In the genomic region with DNA sequence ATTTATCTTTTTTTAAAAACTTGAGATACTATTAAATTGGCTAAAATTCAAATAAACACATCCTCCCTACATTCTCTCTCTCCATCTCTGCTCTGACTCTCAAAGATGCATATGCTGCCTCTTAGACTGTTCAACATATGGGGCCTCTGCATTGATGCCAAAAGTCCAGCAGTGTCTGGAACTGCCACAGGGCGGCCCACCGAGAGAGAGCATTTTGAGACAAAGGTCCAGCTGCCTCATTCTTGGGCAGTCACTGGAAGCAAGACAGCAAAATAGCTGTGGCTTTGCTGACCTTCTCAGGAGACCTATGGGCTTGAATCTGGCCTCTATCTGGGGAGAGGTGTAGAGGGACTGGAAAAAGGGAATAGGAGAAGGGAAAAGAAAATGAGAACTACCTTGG, we compare ENCODE assay signal across 13 cellular contexts. TPM values are rescaled to one million over a fixed set of nuclear protein-coding genes. Genes with fewer than 3 reads are reported as not detected.
DNase-seq lines count a peak whose midpoint lies in the region; ATAC-seq and TF ChIP-seq lines count a peak whose summit lies in the region.
"Had no signal": no experiment of that assay in that cellular context is flagged by ENCODE, and none has a peak within 500 bp of the region (broad histone marks: within the 10 kb centered on the region; RNA-seq: fewer than 3 reads in every experiment).

No MANE protein-coding gene starts in this region.

- H2AFZ ChIP-seq in OCI-LY7 (ENCODE audit: low read length), result no peak overlapping the region

- no TSS peak for BruUV-seq in OCI-LY7 (replicated peaks; lab: Mats Ljungman, UMichigan)

- no peaks in the 10 kb centered on the region for H4K20me1 ChIP-seq in OCI-LY7 (ENCODE audit: insufficient read depth, low read length)
- H4K20me1 ChIP-seq: BLaER1 treated with 17β-estradiol and CSF1 and Interleukin-3, amounts not matched to agents 10 nM and 100 nM had no signal

- POLR2A ChIA-PET in OCI-LY7 (lab: Charles Lee), result interaction anchor here (0.7 to 0.9 kb wide), 2 partner anchors 9 to 125 kb away, joined by 3 read pairs; no protein-coding TSS in a partner anchor

- TF ChIP-seq CTCF in cardiac muscle cell (IDR thresholded peaks at IDR 0.05; ENCODE audit: low read depth, low read length), result peak; percentile 10
- 0 out of 2 replicates have a peak, but pooled peaks have one; percentile 23 for TF ChIP-seq CTCF in OCI-LY7 (conservative IDR thresholded peaks at IDR 0.05; ENCODE audit: low read length)

- DNase-seq in cardiac muscle cell (ENCODE audit: low read depth in 1 of 2, low spot score in 1 of 2), result peak; percentile 31 to 52
- DNase-seq in Right ventricle myocardium superior, result no peak
- no peak for DNase-seq in OCI-LY7 (ENCODE audit: low spot score)
- DNase-seq in dermis blood vessel endothelial cell, result peak; percentile 16
- DNase-seq in T-helper 1 cell, result no peak
- DNase-seq in medulla oblongata (ENCODE audit: extremely low spot score), result no peak
- DNase-seq in NOMO-1 treated with dmso at 0.1 percent for 144 hours (lab: John Stamatoyannopoulos, UW; ENCODE audit: unreplicated experiment), result no peak
- DNase-seq: activated CD8-positive, alpha-beta memory T cell treated with anti-CD3 and anti-CD28 coated beads, Interleukin-2, amount 10 ng/mL, durations not matched to agents 7 days and 5 days; stimulated activated CD4-positive, alpha-beta T cell treated with anti-CD3 and anti-CD28 coated beads, Interleukin-2, amount 100 ng/mL, for 24 hours had no signal

- intact Hi-C loops in Right ventricle myocardium superior (cut with DNase I) (no loop called here), OCI-LY7 (cut with micrococcal nuclease; ENCODE audit: unreplicated experiment) (no loop called here)

- ATAC-seq in Right ventricle myocardium superior (ENCODE audit: poor library complexity) (no peak), HG03025 (IDR thresholded peaks at IDR 0.05; ENCODE audit: low FRiP score, unreplicated experiment) (no peak)
- ATAC-seq: activated CD8-positive, alpha-beta memory T cell treated with anti-CD3 and anti-CD28 coated beads, Interleukin-2, amount 10 ng/mL, durations not matched to agents 7 days and 5 days had no signal

- H3K27me3 ChIP-seq in cardiac muscle cell, result no peaks in the 10 kb centered on the region
- H3K27me3 ChIP-seq: BLaER1 treated with 17β-estradiol and CSF1 and Interleukin-3, amounts not matched to agents 10 nM and 100 nM had no signal

- no peaks in the 10 kb centered on the region for H3K9me3 ChIP-seq in cardiac muscle cell (ENCODE audit: low read depth)
- H3K9me3 ChIP-seq in OCI-LY7 (ENCODE audit: low read length), result no peaks in the 10 kb centered on the region

- no peaks in the 10 kb centered on the region for H3K36me3 ChIP-seq in cardiac muscle cell
- no peaks in the 10 kb centered on the region for H3K36me3 ChIP-seq in OCI-LY7 (ENCODE audit: insufficient read depth, low read length)
- H3K36me3 ChIP-seq: BLaER1 treated with 17β-estradiol and CSF1 and Interleukin-3, amounts not matched to agents 10 nM and 100 nM had no signal

- CTCF ChIA-PET in OCI-LY7 (lab: Charles Lee; ENCODE audit: unreplicated experiment), result interaction anchor here (0.6 kb wide), 1 partner anchor 68 kb away, joined by 4 read pairs; no protein-coding TSS in a partner anchor

- H3K27ac ChIP-seq in cardiac muscle cell (no peak overlapping the region), OCI-LY7 (ENCODE audit: low read depth, low read length, poor library complexity, severe bottlenecking) (no peak overlapping the region)
- H3K27ac ChIP-seq: BLaER1 treated with 17β-estradiol and CSF1 and Interleukin-3, amounts not matched to agents 10 nM and 100 nM had no signal

- no peaks in the 10 kb centered on the region for H3K9me2 ChIP-seq in OCI-LY7 (ENCODE audit: insufficient read depth, low read length)

- peaks cover 13% of the 10 kb centered on the region for H3K4me1 ChIP-seq in cardiac muscle cell (ENCODE audit: low read depth)
- H3K4me1 ChIP-seq in OCI-LY7 (ENCODE audit: insufficient read depth, low read length, poor library complexity, severe bottlenecking), result peaks cover 11% of the 10 kb centered on the region
- H3K4me1 ChIP-seq: BLaER1 treated with 17β-estradiol and CSF1 and Interleukin-3, amounts not matched to agents 10 nM and 100 nM had no signal

- no peaks in the 10 kb centered on the region for H3K79me2 ChIP-seq in OCI-LY7 (ENCODE audit: insufficient read depth, low read depth, low read length)

- no peak overlapping the region for H3K4me3 ChIP-seq in cardiac muscle cell
- H3K4me3 ChIP-seq in OCI-LY7 (ENCODE audit: low read depth, low read length, poor library complexity, severe bottlenecking), result no peak overlapping the region
- H3K4me3 ChIP-seq: BLaER1 treated with 17β-estradiol and CSF1 and Interleukin-3, amounts not matched to agents 10 nM and 100 nM had no signal

- no peak overlapping the region for H3K4me2 ChIP-seq in OCI-LY7 (ENCODE audit: low read length)
- H3K4me2 ChIP-seq: BLaER1 treated with 17β-estradiol and CSF1 and Interleukin-3, amounts not matched to agents 10 nM and 100 nM had no signal

RNA-seq across cellular contexts. Expression of a gene that starts 12.9 kb away (rescaled TPM):
- 0.14 and 0.15 TPM in 2 replicates for total RNA-seq in cardiac muscle cell
- polyA plus RNA-seq in cardiac muscle cell, result 0.27 TPM in 1 of 2 replicates, not detected in the other
- total RNA-seq in Right ventricle myocardium superior, result not detected
- total RNA-seq in OCI-LY7 (2014; rRNA removed; shearing (Covaris generic)), result not detected in 2 replicates
- total RNA-seq in OCI-LY7 (2022), result not detected in 2 replicates
- total RNA-seq in dermis blood vessel endothelial cell, result not detected in 2 replicates
- total RNA-seq: activated CD8-positive, alpha-beta memory T cell treated with anti-CD3 and anti-CD28 coated beads, Interleukin-2, amount 10 ng/mL, durations not matched to agents 7 days and 5 days; endothelial cell of umbilical vein; subcutaneous adipose tissue had no signal

RNA-seq across cellular contexts. Expression of a gene that starts 40.6 kb away (rescaled TPM):
- total RNA-seq in cardiac muscle cell (105 and 137 TPM in 2 replicates), Right ventricle myocardium superior (29.4 TPM), OCI-LY7 (2022) (0.04 and 0.25 TPM in 2 replicates), dermis blood vessel endothelial cell (35.5 and 37.1 TPM in 2 replicates)
- polyA plus RNA-seq in cardiac muscle cell, result 37.8 and 49.4 TPM in 2 replicates
- total RNA-seq in OCI-LY7 (2014; rRNA removed; shearing (Covaris generic)), result 0.18 TPM in 1 of 2 replicates, not detected in the other

Comparison
In these comparisons a context has a peak if more than half of its experiments do, and no peak if none do; other contexts are left out.
1. DNase-seq: peak in cardiac muscle cell (2 of 2) and dermis blood vessel endothelial cell (single experiment); none in Right ventricle myocardium superior (single experiment), OCI-LY7 (single experiment), T-helper 1 cell (0 of 5), medulla oblongata (single experiment) and NOMO-1 treated with dmso at 0.1 percent for 144 hours (single experiment).
2. RNA of a gene that starts 40.6 kb away (total RNA-seq): 105 to 137 TPM in cardiac muscle cell, 35.5 to 37.1 TPM in dermis blood vessel endothelial cell and 29.4 TPM in Right ventricle myocardium superior (single experiment); 0.04 to 0.25 TPM in OCI-LY7; every median in the first group is over 10 times any median in the second.